Comparison of ENCODE assay signal across 1 cellular context in the genomic region with DNA sequence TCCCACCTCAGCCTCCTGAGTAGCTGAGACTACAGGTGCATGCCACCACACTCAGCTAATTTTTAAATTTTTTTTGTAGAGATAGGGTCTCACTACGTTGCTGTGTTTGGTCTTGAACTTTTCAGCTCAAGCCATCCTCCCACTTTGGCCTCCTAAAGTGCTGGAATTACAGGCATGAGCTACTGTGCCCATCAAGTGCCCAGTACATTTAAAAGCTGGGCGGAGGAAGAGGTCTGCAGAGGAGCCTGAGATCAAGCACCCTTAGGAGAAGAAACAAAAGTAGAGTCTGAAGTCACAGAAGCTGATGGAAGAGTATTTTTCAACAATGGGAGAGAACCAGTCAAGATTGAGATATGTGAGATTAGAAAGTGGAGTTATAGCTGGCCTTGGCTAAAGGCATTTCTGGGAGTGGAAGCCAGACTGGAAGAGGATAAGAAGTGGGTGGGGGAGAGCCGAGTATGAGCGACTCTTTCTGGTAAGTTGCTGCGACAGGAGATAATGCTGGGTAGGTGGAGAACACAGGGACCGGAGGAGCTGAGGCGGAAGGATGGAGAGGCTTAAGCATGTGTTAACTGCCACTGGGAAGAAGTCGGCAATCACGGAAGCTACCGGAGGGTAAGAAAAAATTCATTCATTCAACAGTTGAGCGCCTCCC.
TF ChIP-seq lines count a peak whose summit lies in the region.

No MANE protein-coding gene starts in this region.

TF ChIP-seq in K562, 482 proteins besides CTCF, POLR2A, EP300 and RAD21 (continued from another document and continues in another):
- TF ChIP-seq, protein P1, sequence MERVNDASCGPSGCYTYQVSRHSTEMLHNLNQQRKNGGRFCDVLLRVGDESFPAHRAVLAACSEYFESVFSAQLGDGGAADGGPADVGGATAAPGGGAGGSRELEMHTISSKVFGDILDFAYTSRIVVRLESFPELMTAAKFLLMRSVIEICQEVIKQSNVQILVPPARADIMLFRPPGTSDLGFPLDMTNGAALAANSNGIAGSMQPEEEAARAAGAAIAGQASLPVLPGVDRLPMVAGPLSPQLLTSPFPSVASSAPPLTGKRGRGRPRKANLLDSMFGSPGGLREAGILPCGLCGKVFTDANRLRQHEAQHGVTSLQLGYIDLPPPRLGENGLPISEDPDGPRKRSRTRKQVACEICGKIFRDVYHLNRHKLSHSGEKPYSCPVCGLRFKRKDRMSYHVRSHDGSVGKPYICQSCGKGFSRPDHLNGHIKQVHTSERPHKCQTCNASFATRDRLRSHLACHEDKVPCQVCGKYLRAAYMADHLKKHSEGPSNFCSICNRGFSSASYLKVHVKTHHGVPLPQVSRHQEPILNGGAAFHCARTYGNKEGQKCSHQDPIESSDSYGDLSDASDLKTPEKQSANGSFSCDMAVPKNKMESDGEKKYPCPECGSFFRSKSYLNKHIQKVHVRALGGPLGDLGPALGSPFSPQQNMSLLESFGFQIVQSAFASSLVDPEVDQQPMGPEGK (CRISPR knock-in tag; IDR thresholded peaks at IDR 0.05; ENCODE audit: borderline replicate concordance) = no peak
- no peak for TF ChIP-seq CBX5 (IDR thresholded peaks at IDR 0.05; ENCODE audit: borderline replicate concordance, low read depth)
- TF ChIP-seq, protein P2, sequence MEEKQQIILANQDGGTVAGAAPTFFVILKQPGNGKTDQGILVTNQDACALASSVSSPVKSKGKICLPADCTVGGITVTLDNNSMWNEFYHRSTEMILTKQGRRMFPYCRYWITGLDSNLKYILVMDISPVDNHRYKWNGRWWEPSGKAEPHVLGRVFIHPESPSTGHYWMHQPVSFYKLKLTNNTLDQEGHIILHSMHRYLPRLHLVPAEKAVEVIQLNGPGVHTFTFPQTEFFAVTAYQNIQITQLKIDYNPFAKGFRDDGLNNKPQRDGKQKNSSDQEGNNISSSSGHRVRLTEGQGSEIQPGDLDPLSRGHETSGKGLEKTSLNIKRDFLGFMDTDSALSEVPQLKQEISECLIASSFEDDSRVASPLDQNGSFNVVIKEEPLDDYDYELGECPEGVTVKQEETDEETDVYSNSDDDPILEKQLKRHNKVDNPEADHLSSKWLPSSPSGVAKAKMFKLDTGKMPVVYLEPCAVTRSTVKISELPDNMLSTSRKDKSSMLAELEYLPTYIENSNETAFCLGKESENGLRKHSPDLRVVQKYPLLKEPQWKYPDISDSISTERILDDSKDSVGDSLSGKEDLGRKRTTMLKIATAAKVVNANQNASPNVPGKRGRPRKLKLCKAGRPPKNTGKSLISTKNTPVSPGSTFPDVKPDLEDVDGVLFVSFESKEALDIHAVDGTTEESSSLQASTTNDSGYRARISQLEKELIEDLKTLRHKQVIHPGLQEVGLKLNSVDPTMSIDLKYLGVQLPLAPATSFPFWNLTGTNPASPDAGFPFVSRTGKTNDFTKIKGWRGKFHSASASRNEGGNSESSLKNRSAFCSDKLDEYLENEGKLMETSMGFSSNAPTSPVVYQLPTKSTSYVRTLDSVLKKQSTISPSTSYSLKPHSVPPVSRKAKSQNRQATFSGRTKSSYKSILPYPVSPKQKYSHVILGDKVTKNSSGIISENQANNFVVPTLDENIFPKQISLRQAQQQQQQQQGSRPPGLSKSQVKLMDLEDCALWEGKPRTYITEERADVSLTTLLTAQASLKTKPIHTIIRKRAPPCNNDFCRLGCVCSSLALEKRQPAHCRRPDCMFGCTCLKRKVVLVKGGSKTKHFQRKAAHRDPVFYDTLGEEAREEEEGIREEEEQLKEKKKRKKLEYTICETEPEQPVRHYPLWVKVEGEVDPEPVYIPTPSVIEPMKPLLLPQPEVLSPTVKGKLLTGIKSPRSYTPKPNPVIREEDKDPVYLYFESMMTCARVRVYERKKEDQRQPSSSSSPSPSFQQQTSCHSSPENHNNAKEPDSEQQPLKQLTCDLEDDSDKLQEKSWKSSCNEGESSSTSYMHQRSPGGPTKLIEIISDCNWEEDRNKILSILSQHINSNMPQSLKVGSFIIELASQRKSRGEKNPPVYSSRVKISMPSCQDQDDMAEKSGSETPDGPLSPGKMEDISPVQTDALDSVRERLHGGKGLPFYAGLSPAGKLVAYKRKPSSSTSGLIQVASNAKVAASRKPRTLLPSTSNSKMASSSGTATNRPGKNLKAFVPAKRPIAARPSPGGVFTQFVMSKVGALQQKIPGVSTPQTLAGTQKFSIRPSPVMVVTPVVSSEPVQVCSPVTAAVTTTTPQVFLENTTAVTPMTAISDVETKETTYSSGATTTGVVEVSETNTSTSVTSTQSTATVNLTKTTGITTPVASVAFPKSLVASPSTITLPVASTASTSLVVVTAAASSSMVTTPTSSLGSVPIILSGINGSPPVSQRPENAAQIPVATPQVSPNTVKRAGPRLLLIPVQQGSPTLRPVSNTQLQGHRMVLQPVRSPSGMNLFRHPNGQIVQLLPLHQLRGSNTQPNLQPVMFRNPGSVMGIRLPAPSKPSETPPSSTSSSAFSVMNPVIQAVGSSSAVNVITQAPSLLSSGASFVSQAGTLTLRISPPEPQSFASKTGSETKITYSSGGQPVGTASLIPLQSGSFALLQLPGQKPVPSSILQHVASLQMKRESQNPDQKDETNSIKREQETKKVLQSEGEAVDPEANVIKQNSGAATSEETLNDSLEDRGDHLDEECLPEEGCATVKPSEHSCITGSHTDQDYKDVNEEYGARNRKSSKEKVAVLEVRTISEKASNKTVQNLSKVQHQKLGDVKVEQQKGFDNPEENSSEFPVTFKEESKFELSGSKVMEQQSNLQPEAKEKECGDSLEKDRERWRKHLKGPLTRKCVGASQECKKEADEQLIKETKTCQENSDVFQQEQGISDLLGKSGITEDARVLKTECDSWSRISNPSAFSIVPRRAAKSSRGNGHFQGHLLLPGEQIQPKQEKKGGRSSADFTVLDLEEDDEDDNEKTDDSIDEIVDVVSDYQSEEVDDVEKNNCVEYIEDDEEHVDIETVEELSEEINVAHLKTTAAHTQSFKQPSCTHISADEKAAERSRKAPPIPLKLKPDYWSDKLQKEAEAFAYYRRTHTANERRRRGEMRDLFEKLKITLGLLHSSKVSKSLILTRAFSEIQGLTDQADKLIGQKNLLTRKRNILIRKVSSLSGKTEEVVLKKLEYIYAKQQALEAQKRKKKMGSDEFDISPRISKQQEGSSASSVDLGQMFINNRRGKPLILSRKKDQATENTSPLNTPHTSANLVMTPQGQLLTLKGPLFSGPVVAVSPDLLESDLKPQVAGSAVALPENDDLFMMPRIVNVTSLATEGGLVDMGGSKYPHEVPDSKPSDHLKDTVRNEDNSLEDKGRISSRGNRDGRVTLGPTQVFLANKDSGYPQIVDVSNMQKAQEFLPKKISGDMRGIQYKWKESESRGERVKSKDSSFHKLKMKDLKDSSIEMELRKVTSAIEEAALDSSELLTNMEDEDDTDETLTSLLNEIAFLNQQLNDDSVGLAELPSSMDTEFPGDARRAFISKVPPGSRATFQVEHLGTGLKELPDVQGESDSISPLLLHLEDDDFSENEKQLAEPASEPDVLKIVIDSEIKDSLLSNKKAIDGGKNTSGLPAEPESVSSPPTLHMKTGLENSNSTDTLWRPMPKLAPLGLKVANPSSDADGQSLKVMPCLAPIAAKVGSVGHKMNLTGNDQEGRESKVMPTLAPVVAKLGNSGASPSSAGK (IDR thresholded peaks at IDR 0.05) = 0 out of 2 replicates have a peak, but pooled peaks have one; percentile 16
- no peak for TF ChIP-seq ZNF175 (CRISPR knock-in tag; IDR thresholded peaks at IDR 0.05; ENCODE audit: low read depth)
- no peak for TF ChIP-seq SNIP1 (IDR thresholded peaks at IDR 0.05; ENCODE audit: low read depth)
- TF ChIP-seq, protein P3, sequence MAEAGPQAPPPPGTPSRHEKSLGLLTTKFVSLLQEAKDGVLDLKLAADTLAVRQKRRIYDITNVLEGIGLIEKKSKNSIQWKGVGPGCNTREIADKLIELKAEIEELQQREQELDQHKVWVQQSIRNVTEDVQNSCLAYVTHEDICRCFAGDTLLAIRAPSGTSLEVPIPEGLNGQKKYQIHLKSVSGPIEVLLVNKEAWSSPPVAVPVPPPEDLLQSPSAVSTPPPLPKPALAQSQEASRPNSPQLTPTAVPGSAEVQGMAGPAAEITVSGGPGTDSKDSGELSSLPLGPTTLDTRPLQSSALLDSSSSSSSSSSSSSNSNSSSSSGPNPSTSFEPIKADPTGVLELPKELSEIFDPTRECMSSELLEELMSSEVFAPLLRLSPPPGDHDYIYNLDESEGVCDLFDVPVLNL (CRISPR knock-in tag; IDR thresholded peaks at IDR 0.05; ENCODE audit: low read depth) = no peak
- no peak for TF ChIP-seq ZNF668 (CRISPR knock-in tag; IDR thresholded peaks at IDR 0.05)
- no peak for TF ChIP-seq PTTG1 (tag; IDR thresholded peaks at IDR 0.05; ENCODE audit: low read depth)
- 0 out of 2 replicates have a peak, but pooled peaks have one; percentile 28 for TF ChIP-seq BCOR (IDR thresholded peaks at IDR 0.05)
- no peak for TF ChIP-seq SRSF3 (IDR thresholded peaks at IDR 0.05; ENCODE audit: insufficient read depth, low read length)
- TF ChIP-seq, protein P4, sequence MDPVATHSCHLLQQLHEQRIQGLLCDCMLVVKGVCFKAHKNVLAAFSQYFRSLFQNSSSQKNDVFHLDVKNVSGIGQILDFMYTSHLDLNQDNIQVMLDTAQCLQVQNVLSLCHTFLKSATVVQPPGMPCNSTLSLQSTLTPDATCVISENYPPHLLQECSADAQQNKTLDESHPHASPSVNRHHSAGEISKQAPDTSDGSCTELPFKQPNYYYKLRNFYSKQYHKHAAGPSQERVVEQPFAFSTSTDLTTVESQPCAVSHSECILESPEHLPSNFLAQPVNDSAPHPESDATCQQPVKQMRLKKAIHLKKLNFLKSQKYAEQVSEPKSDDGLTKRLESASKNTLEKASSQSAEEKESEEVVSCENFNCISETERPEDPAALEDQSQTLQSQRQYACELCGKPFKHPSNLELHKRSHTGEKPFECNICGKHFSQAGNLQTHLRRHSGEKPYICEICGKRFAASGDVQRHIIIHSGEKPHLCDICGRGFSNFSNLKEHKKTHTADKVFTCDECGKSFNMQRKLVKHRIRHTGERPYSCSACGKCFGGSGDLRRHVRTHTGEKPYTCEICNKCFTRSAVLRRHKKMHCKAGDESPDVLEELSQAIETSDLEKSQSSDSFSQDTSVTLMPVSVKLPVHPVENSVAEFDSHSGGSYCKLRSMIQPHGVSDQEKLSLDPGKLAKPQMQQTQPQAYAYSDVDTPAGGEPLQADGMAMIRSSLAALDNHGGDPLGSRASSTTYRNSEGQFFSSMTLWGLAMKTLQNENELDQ (CRISPR knock-in tag; IDR thresholded peaks at IDR 0.05; ENCODE audit: borderline replicate concordance) = no peak
- TF ChIP-seq JUNB (CRISPR knock-in tag; conservative IDR thresholded peaks at IDR 0.05) = no peak
- no peak for TF ChIP-seq CAMTA2 (CRISPR knock-in tag; conservative IDR thresholded peaks at IDR 0.05)
- TF ChIP-seq ZNF75A (CRISPR knock-in tag; IDR thresholded peaks at IDR 0.05) = no peak
- TF ChIP-seq ZNF316 (IDR thresholded peaks at IDR 0.05) = peak; percentile 45; the same call in 1 of the 2 replicates
- no peak for TF ChIP-seq ERF (CRISPR knock-in tag; IDR thresholded peaks at IDR 0.05)
- no peak for TF ChIP-seq CSDE1 (IDR thresholded peaks at IDR 0.05)
- TF ChIP-seq DMBX1 (CRISPR knock-in tag; IDR thresholded peaks at IDR 0.05; ENCODE audit: borderline replicate concordance) = no peak; the same call in 1 of the 2 replicates
- no peak for TF ChIP-seq SAFB (IDR thresholded peaks at IDR 0.05; ENCODE audit: borderline replicate concordance, low read depth, low read length)
- TF ChIP-seq POU5F1 (IDR thresholded peaks at IDR 0.05; ENCODE audit: borderline replicate concordance, low read depth, low read length, partially characterized antibody) = no peak
- TF ChIP-seq KLF16 (IDR thresholded peaks at IDR 0.05) = no peak
- no peak for TF ChIP-seq COPS2 (conservative IDR thresholded peaks at IDR 0.05)
- TF ChIP-seq CTBP1 (IDR thresholded peaks at IDR 0.05; ENCODE audit: borderline replicate concordance) = peak; percentile 78
- no peak for TF ChIP-seq BRF1 (IDR thresholded peaks at IDR 0.05; ENCODE audit: borderline replicate concordance, extremely low read depth, insufficient read length)
- no peak for TF ChIP-seq E2F3 (CRISPR knock-in tag; IDR thresholded peaks at IDR 0.05)
- TF ChIP-seq ZFP36 (IDR thresholded peaks at IDR 0.05; ENCODE audit: low read depth, low read length, partially characterized antibody) = peak; percentile 35
- TF ChIP-seq PYGO2 (tag; IDR thresholded peaks at IDR 0.05) = no peak
- no peak for TF ChIP-seq SMAD1 (IDR thresholded peaks at IDR 0.05; ENCODE audit: low read depth, low read length, partially characterized antibody)
- no peak for TF ChIP-seq CXXC5 (CRISPR knock-in tag; IDR thresholded peaks at IDR 0.05)
- no peak for TF ChIP-seq ZNF253 (CRISPR knock-in tag; conservative IDR thresholded peaks at IDR 0.05)
- TF ChIP-seq ZNF212 (CRISPR knock-in tag; IDR thresholded peaks at IDR 0.05) = no peak
- TF ChIP-seq TFAM (CRISPR knock-in tag; conservative IDR thresholded peaks at IDR 0.05) = no peak
- no peak for TF ChIP-seq PTRF (tag; IDR thresholded peaks at IDR 0.05)
